In genomic region chr2:240435955-240436625, GRCh38 we compare ENCODE assay signal across 8 cellular contexts. TPM values are rescaled to one million over a fixed set of nuclear protein-coding genes. Genes with fewer than 3 reads are reported as not detected.
A peak's percentile ranks its signal among the peaks of the same experiment; 100 is the strongest.
DNase-seq lines count a peak whose midpoint lies in the region; ATAC-seq and TF ChIP-seq lines count a peak whose summit lies in the region.

No MANE protein-coding gene starts in this region.

- TF ChIP-seq CTCF in C4-2B (conservative IDR thresholded peaks at IDR 0.05) (no peak), epithelial cell of proximal tubule (conservative IDR thresholded peaks at IDR 0.05; ENCODE audit: low read depth, low read length) (no peak), nephron progenitor cell (IDR thresholded peaks at IDR 0.05) (no peak)

- H3K27ac Mint-ChIP-seq in nephron progenitor cell = no peak overlapping the region

- H3K36me3 Mint-ChIP-seq in nephron progenitor cell (ENCODE audit: low read depth) = no peaks in the 10 kb centered on the region

- peak overlapping the region; percentile 72 for H3K4me3 Mint-ChIP-seq in nephron progenitor cell

- H3K4me3 ChIP-seq in epithelial cell of proximal tubule (ENCODE audit: low read depth, low read length) = peak overlapping the region; percentile 67

- H3K4me1 Mint-ChIP-seq in nephron progenitor cell = peaks cover 15% of the 10 kb centered on the region

- H3K9me3 Mint-ChIP-seq in nephron progenitor cell = no peaks in the 10 kb centered on the region

- peak; percentile 14 for ATAC-seq in GM21423 (IDR thresholded peaks at IDR 0.05; ENCODE audit: unreplicated experiment)
- no peak for ATAC-seq in GM18519 (IDR thresholded peaks at IDR 0.05; ENCODE audit: low FRiP score, unreplicated experiment)

- peak overlapping the region; percentile 85 for H3K27ac ChIP-seq in C4-2B

- DNase-seq in RKO (ENCODE audit: low spot score) (peak; percentile 39), epithelial cell of proximal tubule (ENCODE audit: low read depth) (no peak), nephron progenitor cell (peak; percentile 66), NCI-H774 (lab: John Stamatoyannopoulos, UW) (no peak), NCI-H2171 (lab: John Stamatoyannopoulos, UW) (no peak)

- H3K27me3 Mint-ChIP-seq in nephron progenitor cell (ENCODE audit: low read depth, poor library complexity) = peaks cover 19% of the 10 kb centered on the region

RNA-seq across cellular contexts. Expression of gene GPC1, which starts 0.6 kb away (rescaled TPM):
- total RNA-seq in epithelial cell of proximal tubule = 31.4 and 45.4 TPM in 2 replicates

Comparison
In these comparisons a context has a peak if more than half of its experiments do, and no peak if none do; other contexts are left out.
1. DNase-seq: peak in RKO (single experiment) and nephron progenitor cell (single experiment); none in epithelial cell of proximal tubule (single experiment), NCI-H774 (single experiment) and NCI-H2171 (single experiment).